In genomic region chr16:22375117-22375962, GRCh38 we compare ENCODE assay signal across 8 cellular contexts. TPM values are rescaled to one million over a fixed set of nuclear protein-coding genes. Genes with fewer than 3 reads are reported as not detected.
DNase-seq lines count a peak whose midpoint lies in the region; ATAC-seq, FAIRE-seq and TF ChIP-seq lines count a peak whose summit lies in the region.

No MANE protein-coding gene starts in this region.

- no peaks in the 10 kb centered on the region for H3K9me1 ChIP-seq in endothelial cell of umbilical vein (replicated peaks; ENCODE audit: control insufficient read depth, extremely low read depth, insufficient read depth, low read length)

- ATAC-seq in Panc1 (peak; percentile 12; the same call in 1 of the 2 replicates), GM21786 (IDR thresholded peaks at IDR 0.05; ENCODE audit: unreplicated experiment) (no peak), HG03342 (IDR thresholded peaks at IDR 0.05; ENCODE audit: unreplicated experiment) (no peak)

- H3K4ac ChIP-seq in neuronal stem cell (ENCODE audit: low read length) = no peak overlapping the region

- no peaks in the 10 kb centered on the region for H3K27me3 ChIP-seq in GM23248 (replicated peaks; ENCODE audit: insufficient read depth)
- H3K27me3 ChIP-seq in Panc1 (ENCODE audit: control insufficient read depth, insufficient read depth, low read length) = no peaks in the 10 kb centered on the region
- H3K27me3 ChIP-seq in endothelial cell of umbilical vein (ENCODE audit: control insufficient read depth in 2 of 2, insufficient read depth in 2 of 2, low read length in 2 of 2) = no peaks in the 10 kb centered on the region
- H3K27me3 ChIP-seq in neuronal stem cell (ENCODE audit: control insufficient read depth in 3 of 3, insufficient read depth in 3 of 3, low read depth in 1 of 3, low read length in 3 of 3) = peaks cover 0 to 14% (median 8%) of the 10 kb centered on the region in 3 experiments

- POLR2A ChIA-PET in Panc1 (lab: Charles Lee) = interaction anchor here (0.5 to 0.6 kb wide), 2 partner anchors 17 to 367 kb away, joined by 4 to 5 read pairs; no protein-coding TSS in a partner anchor
- POLR2A ChIA-PET in endothelial cell of umbilical vein (lab: Charles Lee) = interaction anchor here (0.6 kb wide), 1 partner anchor 28 kb away, joined by 7 read pairs; no protein-coding TSS in a partner anchor

- H2BK120ac ChIP-seq in neuronal stem cell (ENCODE audit: low read depth, low read length) = no peak overlapping the region

- 42% methylated on average over 28 of the region's 28 CpGs for WGBS in GM23248 (ENCODE audit: low coverage in 1 of 2, low lambda C conversion rate in 2 of 2, missing lambda C conversion rate in 2 of 2), 2 experiments
- no CpG with 5 or more reads among the region's 28 CpGs for WGBS in neuronal stem cell (ENCODE audit: extremely low coverage in 2 of 2, insufficient read length in 2 of 2, insufficient replicate concordance in 1 of 2), 2 donors

- no peak for TF ChIP-seq CTCF in Panc1 (IDR thresholded peaks at IDR 0.05)
- no peak for TF ChIP-seq CTCF in endothelial cell of umbilical vein (IDR thresholded peaks at IDR 0.05; ENCODE audit: extremely low read depth in 1 of 2, insufficient read depth in 1 of 2, low read depth in 1 of 2, low read length in 2 of 2)

- H2AFZ ChIP-seq in GM23248 (peak overlapping the region; percentile 81), endothelial cell of umbilical vein (ENCODE audit: low read depth, low read length) (peak overlapping the region; percentile 74), neuronal stem cell (ENCODE audit: low read length) (peak overlapping the region; percentile 100)

- H3K9me3 ChIP-seq in GM23248 (ENCODE audit: low read depth) (no peaks in the 10 kb centered on the region), Panc1 (ENCODE audit: control insufficient read depth, insufficient read depth, low read depth, low read length) (no peaks in the 10 kb centered on the region), endothelial cell of umbilical vein (replicated peaks; ENCODE audit: control insufficient read depth, insufficient read depth, low read length) (no peaks in the 10 kb centered on the region), neuronal stem cell (replicated peaks in 1 of 2; ENCODE audit: control insufficient read depth in 2 of 2, insufficient read depth in 1 of 2, low read depth in 1 of 2, low read length in 2 of 2) (no peaks in the 10 kb centered on the region)

- H3K23ac ChIP-seq in neuronal stem cell (ENCODE audit: low read depth, low read length, poor library complexity) = peak overlapping the region; percentile 80

- H3K18ac ChIP-seq in neuronal stem cell (ENCODE audit: low read length) = peak overlapping the region; percentile 98

- intact Hi-C loops in Panc1 (cut with micrococcal nuclease; ENCODE audit: unreplicated experiment) (no loop called here), endothelial cell of umbilical vein (cut with micrococcal nuclease) (no loop called here)

- H3K9me2 ChIP-seq in GM23248 (ENCODE audit: insufficient read depth) = no peaks in the 10 kb centered on the region

- H3K36me3 ChIP-seq in GM23248 (ENCODE audit: low read depth) = no peaks in the 10 kb centered on the region
- H3K36me3 ChIP-seq in Panc1 (ENCODE audit: control insufficient read depth, insufficient read depth, low read length) = peaks cover 3% of the 10 kb centered on the region
- peaks cover 0 to 2% of the 10 kb centered on the region in 2 experiments for H3K36me3 ChIP-seq in endothelial cell of umbilical vein (ENCODE audit: control insufficient read depth in 2 of 2, extremely low read depth in 1 of 2, insufficient read depth in 2 of 2, low read length in 2 of 2)
- no peaks in the 10 kb centered on the region for H3K36me3 ChIP-seq in neuronal stem cell (replicated peaks in 1 of 2; ENCODE audit: control insufficient read depth in 2 of 2, insufficient read depth in 2 of 2, low read length in 2 of 2)

- peaks cover 26% of the 10 kb centered on the region for H3K4me1 ChIP-seq in GM23248 (ENCODE audit: insufficient read depth)
- H3K4me1 ChIP-seq in Panc1 (ENCODE audit: control insufficient read depth, insufficient read depth, low read length) = peaks cover 24% of the 10 kb centered on the region
- H3K4me1 ChIP-seq in endothelial cell of umbilical vein (ENCODE audit: control insufficient read depth, extremely low read depth, insufficient read depth, low read length) = peaks cover 32% of the 10 kb centered on the region
- H3K4me1 ChIP-seq in neuronal stem cell (ENCODE audit: control insufficient read depth in 2 of 2, insufficient read depth in 1 of 2, low read depth in 1 of 2, low read length in 2 of 2) = peaks cover 0 to 7% of the 10 kb centered on the region in 2 donors

- peaks cover 24% of the 10 kb centered on the region for H3F3A ChIP-seq in GM23248 (ENCODE audit: insufficient read depth)

- H3K79me1 ChIP-seq in neuronal stem cell (ENCODE audit: low read depth, low read length) = peaks cover 2% of the 10 kb centered on the region

- FAIRE-seq in endothelial cell of umbilical vein (lab: Jason Lieb, UNC) = no peak

- CTCF ChIA-PET in Panc1 (lab: Charles Lee) = no interaction called here
- CTCF ChIA-PET in endothelial cell of umbilical vein (lab: Charles Lee) = interaction anchor here (0.6 to 1.8 kb wide), 5 partner anchors 9 to 54 kb away, joined by 3 to 5 read pairs (median 3); no protein-coding TSS in a partner anchor

- H3K4me2 ChIP-seq in GM23248 (ENCODE audit: unreplicated experiment) = peak overlapping the region; percentile 82
- peak overlapping the region; percentile 85 for H3K4me2 ChIP-seq in endothelial cell of umbilical vein (ENCODE audit: insufficient read depth, low read length)
- peak overlapping the region; percentile 86 for H3K4me2 ChIP-seq in neuronal stem cell (ENCODE audit: insufficient read depth, low read length, poor library complexity, severe bottlenecking)

- no peak overlapping the region for H4K8ac ChIP-seq in neuronal stem cell (ENCODE audit: low read depth, low read length)

- H3K14ac ChIP-seq in neuronal stem cell (ENCODE audit: low read length) = no peak overlapping the region

- no TSS peak for BruUV-seq in Panc1 (replicated peaks; lab: Mats Ljungman, UMichigan)
- TSS peak; percentile 61 for BruUV-seq in endothelial cell of umbilical vein (replicated peaks; lab: Mats Ljungman, UMichigan)

- no peak for TF ChIP-seq POLR2A in endothelial cell of umbilical vein (IDR thresholded peaks at IDR 0.05; ENCODE audit: low read depth, low read length)

- H3K79me2 ChIP-seq in GM23248 (ENCODE audit: insufficient read depth) = peaks cover 39% of the 10 kb centered on the region
- H3K79me2 ChIP-seq in endothelial cell of umbilical vein (ENCODE audit: control insufficient read depth, insufficient read depth, low read length) = peaks cover 40% of the 10 kb centered on the region

- peak overlapping the region; percentile 52 for H3K27ac ChIP-seq in GM23248
- peak overlapping the region; percentile 87 for H3K27ac ChIP-seq in Panc1 (ENCODE audit: low read length)
- H3K27ac ChIP-seq in endothelial cell of umbilical vein (ENCODE audit: insufficient read depth, low read depth, low read length) = no peak overlapping the region
- no peak overlapping the region for H3K27ac ChIP-seq in neuronal stem cell (replicated peaks; ENCODE audit: low read length)

- DNase-seq in GM23248 = peak; percentile 15
- no peak for DNase-seq in Panc1 (ENCODE audit: low read depth, low spot score)
- no peak for DNase-seq in endothelial cell of umbilical vein (ENCODE audit: low read depth, low spot score)
- no peak for DNase-seq in neuronal stem cell (ENCODE audit: low spot score)
- DNase-seq in stimulated activated CD4-positive, alpha-beta T cell treated with anti-CD3 and anti-CD28 coated beads, Interleukin-4, amount 100 ng/mL, for 24 hours = no peak
- DNase-seq in H4 (ENCODE audit: low spot score) = no peak

- peak overlapping the region; percentile 71 for H2BK5ac ChIP-seq in neuronal stem cell (ENCODE audit: low read length)

- no peak overlapping the region for H2BK12ac ChIP-seq in neuronal stem cell (ENCODE audit: low read length)

- peak overlapping the region; percentile 58 for H2BK15ac ChIP-seq in neuronal stem cell (ENCODE audit: low read length)

- H4K20me1 ChIP-seq in GM23248 (ENCODE audit: insufficient read depth) (no peaks in the 10 kb centered on the region), endothelial cell of umbilical vein (replicated peaks; ENCODE audit: control insufficient read depth, extremely low read depth, insufficient read depth, low read length) (peaks cover 3% of the 10 kb centered on the region)

- H2AK5ac ChIP-seq in neuronal stem cell (ENCODE audit: low read depth, low read length) = no peak overlapping the region

- peak overlapping the region; percentile 98 for H3K9ac ChIP-seq in GM23248
- H3K9ac ChIP-seq in endothelial cell of umbilical vein (replicated peaks; ENCODE audit: extremely low read depth, insufficient read depth, low read length) = peak overlapping the region; percentile 94
- H3K9ac ChIP-seq in neuronal stem cell (ENCODE audit: low read depth, low read length, poor library complexity) = peak overlapping the region; percentile 38

- no peak overlapping the region for H4K91ac ChIP-seq in neuronal stem cell (ENCODE audit: low read depth, low read length, poor library complexity)

- H3K4me3 ChIP-seq in GM23248 (peak overlapping the region; percentile 95), Panc1 (ENCODE audit: low read depth in 2 of 2, low read length in 2 of 2) (peak overlapping the region; percentile 62 to 84), endothelial cell of umbilical vein (replicated peaks in 1 of 3; ENCODE audit: insufficient read depth in 1 of 3, low read depth in 1 of 3, low read length in 3 of 3) (peak overlapping the region; percentile 82 to 97 (median 87)), neuronal stem cell (ENCODE audit: low read length in 2 of 2) (peak overlapping the region; percentile 65 to 93)

- dilution Hi-C loops in endothelial cell of umbilical vein (cut with MboI; ENCODE audit: extremely low pct_ligation_motif_present, low sequenced_read_pairs) = no loop called here

- in situ Hi-C loops in GM23248 (cut with MboI) = no loop called here
- in situ Hi-C loops in Panc1 (cut with HindIII; ENCODE audit: low pct_unique_long_range_greater_than_20kb, low sequenced_read_pairs) = no loop called here

RNA-seq across cellular contexts. Expression of gene CDR2, which starts 0.9 kb away (rescaled TPM):
- 36.0 and 45.6 TPM in 2 replicates for total RNA-seq in GM23248 (2014; rRNA removed; shearing (Covaris generic))
- 25.1 and 26.7 TPM in 2 replicates for polyA plus RNA-seq in GM23248 (2016; fragmentation: Nextera tagmentation; extraction: Ambion mirVana)
- 35.7 TPM for total RNA-seq in Panc1 (2021; ENCODE audit: unreplicated experiment)
- 21.2 TPM for polyA plus RNA-seq in Panc1 (2012; ENCODE audit: insufficient read length)
- total RNA-seq in endothelial cell of umbilical vein = 58.9 and 61.9 TPM in 2 replicates
- polyA plus RNA-seq in endothelial cell of umbilical vein = 29.7 and 35.3 TPM in 2 replicates
- 48.8 and 51.7 TPM in 2 replicates for polyA plus RNA-seq in endothelial cell of umbilical vein (2011; cell fraction: cytosol; rRNA removed)
- polyA plus RNA-seq in endothelial cell of umbilical vein (2011; cell fraction: nucleus; rRNA removed) = 43.0 and 46.3 TPM in 2 replicates
- 39.2 and 43.2 TPM in 2 replicates for polyA plus RNA-seq in endothelial cell of umbilical vein (2012)
- 42.5 and 44.7 TPM in 2 replicates for polyA minus RNA-seq in endothelial cell of umbilical vein
- polyA minus RNA-seq in endothelial cell of umbilical vein (2011; cell fraction: cytosol; rRNA and poly(A)+ RNA removed) = 8.6 TPM
- 19.7 and 22.6 TPM in 2 replicates for polyA minus RNA-seq in endothelial cell of umbilical vein (2011; cell fraction: nucleus; rRNA and poly(A)+ RNA removed)
- 17.4 TPM for polyA plus RNA-seq in neuronal stem cell (2013, experiment 1 of 2)
- polyA plus RNA-seq in neuronal stem cell (2013, experiment 2 of 2) = 17.2 TPM
- total RNA-seq in H4 (2014; rRNA removed; shearing (Covaris generic)) = 22.0 and 22.4 TPM in 2 replicates

Comparison
In these comparisons a context has a peak if more than half of its experiments do, and no peak if none do; other contexts are left out.
1. H3K27ac ChIP-seq: peak in GM23248 (single experiment) and Panc1 (single experiment); none in endothelial cell of umbilical vein (single experiment) and neuronal stem cell (single experiment).
2. H3K9ac ChIP-seq: peak in every context shown above with its lines; median percentile 98 in GM23248; 94 in endothelial cell of umbilical vein; 38 in neuronal stem cell.
3. Peak in every context shown above with its lines, with median percentiles within 50 percentile points of each other: H2AFZ ChIP-seq, H3K4me2 ChIP-seq and H3K4me3 ChIP-seq.